Comparison of ENCODE assay signal across 8 cellular contexts in genomic region chr22:28855355-28856094, GRCh38. TPM values are rescaled to one million over a fixed set of nuclear protein-coding genes. Genes with fewer than 3 reads are reported as not detected.
A peak's percentile ranks its signal among the peaks of the same experiment; 100 is the strongest.
DNase-seq lines count a peak whose midpoint lies in the region; ATAC-seq and TF ChIP-seq lines count a peak whose summit lies in the region.

No MANE protein-coding gene starts in this region.

- no peak overlapping the region for H3K4me3 ChIP-seq in CD4-positive, alpha-beta memory T cell (ENCODE audit: low read length in 2 of 2)
- H3K4me3 ChIP-seq in H7 (ENCODE audit: insufficient read depth, low read depth, low read length) (no peak overlapping the region), foreskin fibroblast (ENCODE audit: low read depth in 1 of 2, low read length in 2 of 2) (no peak overlapping the region)

- no peak overlapping the region for H3K27ac Mint-ChIP-seq in CD4-positive, alpha-beta memory T cell

- intact Hi-C loops in CD4-positive, alpha-beta memory T cell (cut with micrococcal nuclease): loop anchor here (1.0 kb wide), 3 partner anchors 185 to 390 kb away; no protein-coding TSS in a partner anchor

- peaks cover 0 to 6% (median 0%) of the 10 kb centered on the region in 4 donors for H3K4me1 Mint-ChIP-seq in CD4-positive, alpha-beta memory T cell

- no peaks in the 10 kb centered on the region for H3K4me1 ChIP-seq in CD4-positive, alpha-beta memory T cell (ENCODE audit: insufficient read depth, low read length)

- no peak for ATAC-seq in GM18519 (IDR thresholded peaks at IDR 0.05; ENCODE audit: low FRiP score, unreplicated experiment)
- ATAC-seq in HG03520 (IDR thresholded peaks at IDR 0.05; ENCODE audit: unreplicated experiment): no peak

- peaks cover 0 to 2% of the 10 kb centered on the region in 2 donors for H3K27me3 Mint-ChIP-seq in CD4-positive, alpha-beta memory T cell

- peak; percentile 87 for TF ChIP-seq CTCF in foreskin fibroblast (IDR thresholded peaks at IDR 0.05; ENCODE audit: low read depth, low read length)

- H3K4me3 Mint-ChIP-seq in CD4-positive, alpha-beta memory T cell: no peak overlapping the region

- H3K27ac ChIP-seq in CD4-positive, alpha-beta memory T cell (ENCODE audit: low read depth, low read length): no peak overlapping the region

- no peaks in the 10 kb centered on the region for H3K36me3 Mint-ChIP-seq in CD4-positive, alpha-beta memory T cell

- DNase-seq in CD4-positive, alpha-beta memory T cell: peak; percentile 48 to 63 (median 59)
- peak; percentile 78 for DNase-seq in H7
- DNase-seq in NCI-H82 (lab: John Stamatoyannopoulos, UW): peak; percentile 61
- DNase-seq in activated T-helper 1 cell treated with Interleukin-2 at 50 U/mL for 16 hours (ENCODE audit: low read depth): peak; percentile 11
- peak; percentile 54 to 85 for DNase-seq in foreskin fibroblast
- DNase-seq in non-pigmented ciliary epithelial cell (ENCODE audit: low read depth): peak; percentile 50

- no peaks in the 10 kb centered on the region for H3K9me3 Mint-ChIP-seq in CD4-positive, alpha-beta memory T cell

- no peaks in the 10 kb centered on the region for H3K9me3 ChIP-seq in CD4-positive, alpha-beta memory T cell (ENCODE audit: control insufficient read depth in 1 of 2, low read length in 2 of 2)

- POLR2A ChIA-PET in CD4-positive, alpha-beta memory T cell (lab: Charles Lee; ENCODE audit: partially characterized antibody): no interaction called here

- no peaks in the 10 kb centered on the region for H3K36me3 ChIP-seq in CD4-positive, alpha-beta memory T cell (ENCODE audit: insufficient read depth, low read length)
- no peaks in the 10 kb centered on the region for H3K36me3 ChIP-seq in H7 (replicated peaks; ENCODE audit: control insufficient read depth, insufficient read depth, low read length)

- no peaks in the 10 kb centered on the region for H3K27me3 ChIP-seq in CD4-positive, alpha-beta memory T cell (ENCODE audit: insufficient read depth, low read length)
- H3K27me3 ChIP-seq in H7 (ENCODE audit: control insufficient read depth, insufficient read depth, low read length): no peaks in the 10 kb centered on the region

- CTCF ChIA-PET in CD4-positive, alpha-beta memory T cell (lab: Charles Lee; ENCODE audit: partially characterized antibody): interaction anchor here (0.6 to 8.3 kb wide), 10 partner anchors 9 to 390 kb away, joined by 3 to 163 read pairs (median 4); no protein-coding TSS in a partner anchor

RNA-seq across cellular contexts. Expression of gene ZNRF3, which starts 27.8 kb away (rescaled TPM):
- under 1 TPM; 0.70 to 0.89 TPM for total RNA-seq in CD4-positive, alpha-beta memory T cell
- polyA plus RNA-seq in CD4-positive, alpha-beta memory T cell: under 1 TPM in 1 of 2 donors, not detected in 1; 0.11 TPM
- total RNA-seq in H7 (2014; rRNA removed; shearing (Covaris generic)): 22.1 and 27.7 TPM in 2 replicates

RNA-seq across cellular contexts. Expression of gene XBP1, which starts 55.2 kb away (rescaled TPM):
- total RNA-seq in CD4-positive, alpha-beta memory T cell: 100 to 1,000 TPM; 154 to 164 TPM
- polyA plus RNA-seq in CD4-positive, alpha-beta memory T cell: 100 to 1,000 TPM; 315 to 533 TPM
- 146 and 174 TPM in 2 replicates for total RNA-seq in H7 (2014; rRNA removed; shearing (Covaris generic))

Comparison
In these comparisons a context has a peak if more than half of its experiments do, and no peak if none do; other contexts are left out.
1. DNase-seq: peak in every context shown above with its lines; median percentile 78 in H7; 70 in foreskin fibroblast; 61 in NCI-H82; 59 in CD4-positive, alpha-beta memory T cell; 50 in non-pigmented ciliary epithelial cell; 11 in activated T-helper 1 cell treated with Interleukin-2 at 50 U/mL for 16 hours.
2. RNA of gene ZNRF3, which starts 27.8 kb away (total RNA-seq): 22.1 to 27.7 TPM in H7; 0.70 to 0.89 TPM in CD4-positive, alpha-beta memory T cell; every median in the first group is over 10 times any median in the second.